ENCODE assay signal across 9 cellular contexts in the genomic region with DNA sequence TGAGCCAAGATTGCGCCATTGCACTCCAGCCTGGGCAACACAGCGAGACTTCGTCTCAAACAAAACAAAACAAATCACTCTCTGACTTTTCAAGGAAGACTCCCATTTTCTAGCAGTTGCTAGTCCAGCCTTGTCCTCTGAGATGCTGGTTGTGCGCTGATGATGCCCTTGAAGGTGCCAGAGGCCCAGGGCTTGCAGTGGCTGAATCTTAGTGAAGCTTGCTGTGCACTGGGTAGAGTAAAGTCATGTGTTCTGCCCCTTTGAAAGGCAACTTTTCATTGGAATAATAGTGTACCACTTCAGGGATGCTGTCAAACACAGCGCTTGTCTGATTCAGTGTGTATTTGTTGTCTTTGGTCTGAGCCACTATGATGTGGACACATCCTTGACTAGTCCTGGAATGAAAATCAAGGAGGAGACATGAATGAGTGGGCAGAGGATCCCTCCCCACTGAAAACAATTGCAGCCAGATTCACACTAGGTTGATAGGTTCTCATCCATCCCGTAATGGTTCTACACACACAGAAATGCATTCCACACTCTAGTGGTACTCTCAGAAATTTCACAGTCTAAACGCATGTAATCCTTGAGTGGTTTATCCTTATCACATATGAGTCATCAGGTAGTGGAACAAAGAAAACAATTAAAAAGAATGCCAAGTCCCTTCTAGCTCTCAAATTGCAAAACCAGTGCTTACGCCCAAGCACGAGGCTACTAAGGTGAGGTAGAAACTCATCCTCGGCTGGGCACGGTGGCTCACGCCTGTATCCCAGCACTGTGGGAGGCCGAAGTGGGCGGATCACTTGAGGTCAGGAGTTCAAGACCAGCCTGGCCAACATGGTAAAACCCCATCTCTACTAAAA. TPM values are rescaled to one million over a fixed set of nuclear protein-coding genes. Genes with fewer than 3 reads are reported as not detected.
DNase-seq lines count a peak whose midpoint lies in the region; ATAC-seq and TF ChIP-seq lines count a peak whose summit lies in the region.
"Had no signal": no experiment of that assay in that cellular context is flagged by ENCODE, and none has a peak within 500 bp of the region (broad histone marks: within the 10 kb centered on the region; RNA-seq: fewer than 3 reads in every experiment).

No MANE protein-coding gene starts in this region.

- intact Hi-C loops in right cardiac atrium (cut with DNase I) = loop anchor here in 2 of 4 donors (5.0 to 10.0 kb wide), 2 partner anchors 63 to 391 kb away; a partner anchor contains a TSS

- no peaks in the 10 kb centered on the region for H3K27me3 ChIP-seq in right cardiac atrium (ENCODE audit: control insufficient read depth, insufficient read depth)
- H3K27me3 ChIP-seq in upper lobe of left lung = no peaks in the 10 kb centered on the region
- H3K27me3 ChIP-seq in MG63 = no peaks in the 10 kb centered on the region

- 68% methylated on average over 14 of the region's 14 CpGs for WGBS in right cardiac atrium
- WGBS in upper lobe of left lung, 2 donors = 54 to 61% methylated on average over 14 of the region's 14 CpGs

- TF ChIP-seq CTCF in astrocyte of the cerebellum (IDR thresholded peaks at IDR 0.05; ENCODE audit: low read depth, low read length, missing control alignments) (no peak), upper lobe of left lung (IDR thresholded peaks at IDR 0.05) (peak in 2 of 6 experiments; percentile 23 to 24)

- H3K4me3 ChIP-seq in astrocyte of the cerebellum (ENCODE audit: low read depth, low read length) (no peak overlapping the region), right cardiac atrium (ENCODE audit: low read length) (no peak overlapping the region), upper lobe of left lung (no peak overlapping the region), MG63 (no peak overlapping the region)

- H3K36me3 ChIP-seq in upper lobe of left lung (peaks cover 0 to 38% (median 5%) of the 10 kb centered on the region in 4 donors), MG63 (no peaks in the 10 kb centered on the region)

- in situ Hi-C loops in astrocyte of the cerebellum (cut with HindIII; ENCODE audit: low sequenced_read_pairs) = loop anchor here (5.0 kb wide), 1 partner anchor 73 kb away; a partner anchor contains a TSS

- DNase-seq in astrocyte of the cerebellum (ENCODE audit: low read depth) = peak; percentile 62
- DNase-seq in right cardiac atrium = no peak
- DNase-seq in upper lobe of left lung = peak in 1 of 2 donors; percentile 76
- DNase-seq in NCI-H524 (lab: John Stamatoyannopoulos, UW) = no peak
- DNase-seq in MG63 = no peak
- no peak for DNase-seq in GOT3 (lab: John Stamatoyannopoulos, UW)
- DNase-seq: activated CD4-positive, alpha-beta memory T cell treated with anti-CD3 and anti-CD28 coated beads, Interleukin-2, amount 10 ng/mL, durations not matched to agents 7 days and 5 days had no signal

- H3K9me3 ChIP-seq in right cardiac atrium (ENCODE audit: control insufficient read depth, low read length) = no peaks in the 10 kb centered on the region
- H3K9me3 ChIP-seq in upper lobe of left lung = no peaks in the 10 kb centered on the region
- no peaks in the 10 kb centered on the region for H3K9me3 ChIP-seq in MG63

- TF ChIP-seq EP300 in Ishikawa (IDR thresholded peaks at IDR 0.05; ENCODE audit: borderline replicate concordance) (no peak), upper lobe of left lung (IDR thresholded peaks at IDR 0.05) (peak in 2 of 4 donors; percentile 82 to 95)

- ATAC-seq in right cardiac atrium = peak; percentile 48 to 83
- ATAC-seq in upper lobe of left lung (ENCODE audit: low FRiP score in 2 of 2) = peak; percentile 48 to 89

- TF ChIP-seq POLR2A in upper lobe of left lung (IDR thresholded peaks at IDR 0.05) = no peak

- TF ChIP-seq RAD21 in Ishikawa (IDR thresholded peaks at IDR 0.05; ENCODE audit: low read depth) = no peak

- peak overlapping the region; percentile 77 for H3K27ac ChIP-seq in right cardiac atrium (ENCODE audit: low read length)
- H3K27ac ChIP-seq in upper lobe of left lung = peak overlapping the region; percentile 64 to 84 (median 75)

- H3K4me1 ChIP-seq in right cardiac atrium (ENCODE audit: control insufficient read depth, insufficient read depth, low read length) (peaks cover 3% of the 10 kb centered on the region), upper lobe of left lung (peaks cover 48 to 59% (median 56%) of the 10 kb centered on the region in 4 donors)

TF ChIP-seq in Ishikawa, 13 proteins besides CTCF, POLR2A, EP300 and RAD21:
- 0 out of 2 replicates have a peak, but pooled peaks have one; percentile 12 for TF ChIP-seq NFIC (IDR thresholded peaks at IDR 0.05)
- TF ChIP-seq TEAD4 (IDR thresholded peaks at IDR 0.05) = 0 out of 2 replicates have a peak, but pooled peaks have one; percentile 26
- peak; percentile 42 for TF ChIP-seq CEBPB (IDR thresholded peaks at IDR 0.05)
- TF ChIP-seq CREB1 (IDR thresholded peaks at IDR 0.05; ENCODE audit: low read depth) = no peak
- TF ChIP-seq, protein P1, sequence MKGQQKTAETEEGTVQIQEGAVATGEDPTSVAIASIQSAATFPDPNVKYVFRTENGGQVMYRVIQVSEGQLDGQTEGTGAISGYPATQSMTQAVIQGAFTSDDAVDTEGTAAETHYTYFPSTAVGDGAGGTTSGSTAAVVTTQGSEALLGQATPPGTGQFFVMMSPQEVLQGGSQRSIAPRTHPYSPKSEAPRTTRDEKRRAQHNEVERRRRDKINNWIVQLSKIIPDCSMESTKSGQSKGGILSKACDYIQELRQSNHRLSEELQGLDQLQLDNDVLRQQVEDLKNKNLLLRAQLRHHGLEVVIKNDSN (IDR thresholded peaks at IDR 0.05) = no peak
- TF ChIP-seq, protein P2, sequence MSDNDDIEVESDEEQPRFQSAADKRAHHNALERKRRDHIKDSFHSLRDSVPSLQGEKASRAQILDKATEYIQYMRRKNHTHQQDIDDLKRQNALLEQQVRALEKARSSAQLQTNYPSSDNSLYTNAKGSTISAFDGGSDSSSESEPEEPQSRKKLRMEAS (IDR thresholded peaks at IDR 0.05) = 0 out of 2 replicates have a peak, but pooled peaks have one; percentile 22

RNA-seq across cellular contexts. Expression of a gene that starts 17.8 kb away (rescaled TPM):
- total RNA-seq in right cardiac atrium (1 to 10 TPM; 2.8 to 4.1 (median 3.4) TPM), upper lobe of left lung (10 to 100 TPM in 4 of 6 donors, 1 to 10 TPM in 2; 6.2 to 47.1 (median 12.6) TPM)
- 4.9 TPM for polyA plus RNA-seq in right cardiac atrium
- total RNA-seq in MG63 (2014; rRNA removed; shearing (Covaris generic); ENCODE audit: low replicate concordance) = not detected in 2 replicates
- total RNA-seq: activated CD4-positive, alpha-beta memory T cell treated with anti-CD3 and anti-CD28 coated beads, Interleukin-2, amount 10 ng/mL, durations not matched to agents 7 days and 5 days; SK-MEL-5 had no signal

RNA-seq across cellular contexts. Expression of a gene that starts 18.0 kb away (rescaled TPM):
- total RNA-seq in right cardiac atrium = 10 to 100 TPM; 17.4 to 23.8 (median 21.1) TPM
- 16.4 TPM for polyA plus RNA-seq in right cardiac atrium
- total RNA-seq in upper lobe of left lung = 10 to 100 TPM; 25.8 to 55.4 (median 29.5) TPM
- not detected in 2 replicates for total RNA-seq in MG63 (2014; rRNA removed; shearing (Covaris generic); ENCODE audit: low replicate concordance)
- total RNA-seq: activated CD4-positive, alpha-beta memory T cell treated with anti-CD3 and anti-CD28 coated beads, Interleukin-2, amount 10 ng/mL, durations not matched to agents 7 days and 5 days had no signal

Comparison
In these comparisons a context has a peak if more than half of its experiments do, and no peak if none do; other contexts are left out.
1. RNA of a gene that starts 18.0 kb away (total RNA-seq): 25.8 to 55.4 TPM in upper lobe of left lung and 17.4 to 23.8 TPM in right cardiac atrium; not detected in MG63; every median in the first group is over 10 times any median in the second.